8 cellular contexts compared by ENCODE assay signal in genomic region chr1:20508411-20508771, GRCh38. TPM values are rescaled to one million over a fixed set of nuclear protein-coding genes. Genes with fewer than 3 reads are reported as not detected.
DNase-seq lines count a peak whose midpoint lies in the region; ATAC-seq and TF ChIP-seq lines count a peak whose summit lies in the region.

No MANE protein-coding gene starts in this region.

- intact Hi-C loops in psoas muscle (cut with DNase I) = no loop called here

- H3K79me2 ChIP-seq in SU-DHL-6 (ENCODE audit: insufficient read depth, low read length) = peaks cover 37% of the 10 kb centered on the region

- H3K9me3 ChIP-seq in SU-DHL-6 (ENCODE audit: insufficient read depth, low read length) = no peaks in the 10 kb centered on the region
- H3K9me3 ChIP-seq in psoas muscle = no peaks in the 10 kb centered on the region

- H2AFZ ChIP-seq in SU-DHL-6 (ENCODE audit: low read depth, low read length, severe bottlenecking) = peak overlapping the region; percentile 98

- H3K27me3 ChIP-seq in SU-DHL-6 (ENCODE audit: low read length) = no peaks in the 10 kb centered on the region
- H3K27me3 ChIP-seq in psoas muscle (ENCODE audit: insufficient read depth in 3 of 3, low read length in 2 of 3) = peaks cover 0 to 3% (median 0%) of the 10 kb centered on the region in 3 donors

- no peak for ATAC-seq in psoas muscle
- ATAC-seq in GM21576 (IDR thresholded peaks at IDR 0.05; ENCODE audit: unreplicated experiment) = no peak

- no peaks in the 10 kb centered on the region for H3F3A ChIP-seq in SU-DHL-6 (ENCODE audit: insufficient read depth)

- no peaks in the 10 kb centered on the region for H4K20me1 ChIP-seq in SU-DHL-6 (ENCODE audit: low read depth, low read length)

- H3K36me3 ChIP-seq in SU-DHL-6 (ENCODE audit: low read length) (no peaks in the 10 kb centered on the region), psoas muscle (ENCODE audit: insufficient read depth in 1 of 2, low read depth in 1 of 2) (peaks cover 3 to 16% of the 10 kb centered on the region in 2 donors)

- TF ChIP-seq CTCF in GM12875 (IDR thresholded peaks at IDR 0.05; ENCODE audit: borderline replicate concordance, insufficient read depth, low read depth, low read length) (no peak), SU-DHL-6 (IDR thresholded peaks at IDR 0.05; ENCODE audit: insufficient read depth, low read length, poor library complexity, severe bottlenecking) (no peak), fibroblast of pulmonary artery (IDR thresholded peaks at IDR 0.05; ENCODE audit: low read length, missing control alignments) (no peak), psoas muscle (IDR thresholded peaks at IDR 0.05) (no peak)

- H3K4me2 ChIP-seq in SU-DHL-6 (ENCODE audit: low read depth, low read length, poor library complexity, severe bottlenecking) = peak overlapping the region; percentile 98

- H3K27ac ChIP-seq in SU-DHL-6 (ENCODE audit: low read depth, low read length) (no peak overlapping the region), psoas muscle (peak overlapping the region; percentile 91)

- no peaks in the 10 kb centered on the region for H3K9me2 ChIP-seq in SU-DHL-6 (replicated peaks; ENCODE audit: insufficient read depth, low read length)

- peak overlapping the region; percentile 73 for H3K9ac ChIP-seq in SU-DHL-6 (ENCODE audit: low read length)

- H3K4me3 ChIP-seq in GM12875 (ENCODE audit: low read depth, low read length) (peak overlapping the region; percentile 90), SU-DHL-6 (ENCODE audit: insufficient read depth, low read length, poor library complexity, severe bottlenecking) (peak overlapping the region; percentile 86), fibroblast of pulmonary artery (replicated peaks; ENCODE audit: low read depth, low read length) (peak overlapping the region; percentile 98), psoas muscle (peak overlapping the region; percentile 79)

- peaks cover 35% of the 10 kb centered on the region for H3K4me1 ChIP-seq in psoas muscle

- no peak for DNase-seq in fibroblast of pulmonary artery (ENCODE audit: low read depth)
- no peak for DNase-seq in psoas muscle
- no peak for DNase-seq in D341Med (ENCODE audit: low spot score)
- no peak for DNase-seq in mesenteric fat pad (ENCODE audit: low spot score)
- DNase-seq in HCEC 1CT = no peak

- WGBS in psoas muscle, 3 donors = 63 to 65% (median 64%) methylated on average over 5 of the region's 5 CpGs

RNA-seq across cellular contexts. Expression of gene MUL1, which starts 0.4 kb away (rescaled TPM):
- total RNA-seq in psoas muscle (10 to 100 TPM; 23.0 to 43.1 (median 33.3) TPM), mesenteric fat pad (26.8 TPM)
- polyA plus RNA-seq in psoas muscle = 10 to 100 TPM; 27.8 to 48.0 (median 45.0) TPM

RNA-seq across cellular contexts. Expression of gene CAMK2N1, which starts 22.4 kb away (rescaled TPM):
- total RNA-seq in psoas muscle (1 to 10 TPM; 3.6 to 6.5 (median 4.9) TPM), mesenteric fat pad (13.6 TPM)
- polyA plus RNA-seq in psoas muscle = 1 to 10 TPM; 2.2 to 7.9 (median 2.4) TPM

RNA-seq across cellular contexts. Expression of gene FAM43B, which starts 44.0 kb away (rescaled TPM):
- total RNA-seq in psoas muscle (1 to 10 TPM in 1 of 4 donors, under 1 TPM in 3; 0.25 to 1.2 (median 0.56) TPM), mesenteric fat pad (0.87 TPM)
- under 1 TPM; 0.05 to 0.74 (median 0.08) TPM for polyA plus RNA-seq in psoas muscle
